15 cellular contexts compared by ENCODE assay signal in the genomic region with DNA sequence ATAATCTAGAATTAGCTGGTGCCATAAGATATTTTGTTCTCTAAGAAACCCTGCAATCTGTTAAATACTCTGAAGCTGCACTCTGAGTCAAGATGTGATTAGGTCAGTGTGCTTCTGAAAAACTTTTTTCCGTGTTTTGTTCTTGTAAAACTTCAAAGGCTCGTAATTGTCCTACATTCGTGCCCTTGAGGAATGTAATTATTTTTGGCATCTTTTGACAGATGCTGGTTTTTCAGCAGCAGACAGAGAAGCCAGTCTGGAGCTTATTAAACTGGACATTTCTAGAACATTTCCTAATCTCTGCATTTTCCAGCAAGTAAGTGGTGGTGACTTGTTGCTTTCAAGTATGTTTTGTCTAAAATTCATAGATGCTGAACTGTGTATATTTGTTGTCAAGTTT. TPM values are rescaled to one million over a fixed set of nuclear protein-coding genes. Genes with fewer than 3 reads are reported as not detected.
DNase-seq lines count a peak whose midpoint lies in the region; ATAC-seq and TF ChIP-seq lines count a peak whose summit lies in the region.
"Had no signal": no experiment of that assay in that cellular context is flagged by ENCODE, and none has a peak within 500 bp of the region (broad histone marks: within the 10 kb centered on the region; RNA-seq: fewer than 3 reads in every experiment).

No MANE protein-coding gene starts in this region.

- H3K27me3 Mint-ChIP-seq in activated naive CD4-positive, alpha-beta T cell treated with anti-CD3 and anti-CD28 coated beads, Interleukin-2, amount 10 ng/mL, durations not matched to agents 7 days and 5 days, result no peaks in the 10 kb centered on the region
- H3K27me3 Mint-ChIP-seq in HFFc6 (ENCODE audit: insufficient read depth), result no peaks in the 10 kb centered on the region
- H3K27me3 Mint-ChIP-seq in central memory CD8-positive, alpha-beta T cell, result no peaks in the 10 kb centered on the region
- H3K27me3 Mint-ChIP-seq: B cell; CD4-positive, alpha-beta memory T cell had no signal

- no peak for TF ChIP-seq POLR2A in GM18505 (IDR thresholded peaks at IDR 0.05; ENCODE audit: borderline replicate concordance, extremely low read depth, insufficient read depth, insufficient read length)

- peaks cover 19% of the 10 kb centered on the region for H3K4me1 Mint-ChIP-seq in activated naive CD4-positive, alpha-beta T cell treated with anti-CD3 and anti-CD28 coated beads, Interleukin-2, amount 10 ng/mL, durations not matched to agents 7 days and 5 days
- H3K4me1 Mint-ChIP-seq in HFFc6 (ENCODE audit: low read depth), result no peaks in the 10 kb centered on the region
- H3K4me1 Mint-ChIP-seq in central memory CD8-positive, alpha-beta T cell, result peaks cover 8% of the 10 kb centered on the region
- peaks cover 13% of the 10 kb centered on the region for H3K4me1 Mint-ChIP-seq in stimulated activated effector memory CD8-positive, alpha-beta T cell treated with anti-CD3 and anti-CD28 coated beads, Interleukin-12 subunit alpha, Interleukin-12 subunit beta, amount 100 ng/mL, for 72 hours
- H3K4me1 Mint-ChIP-seq: B cell had no signal

- H3K9me3 Mint-ChIP-seq in activated naive CD4-positive, alpha-beta T cell treated with anti-CD3 and anti-CD28 coated beads, Interleukin-2, amount 10 ng/mL, durations not matched to agents 7 days and 5 days, result no peaks in the 10 kb centered on the region
- no peaks in the 10 kb centered on the region for H3K9me3 Mint-ChIP-seq in HFFc6
- H3K9me3 Mint-ChIP-seq in central memory CD8-positive, alpha-beta T cell, result no peaks in the 10 kb centered on the region
- no peaks in the 10 kb centered on the region for H3K9me3 Mint-ChIP-seq in stimulated activated effector memory CD8-positive, alpha-beta T cell treated with anti-CD3 and anti-CD28 coated beads, Interleukin-12 subunit alpha, Interleukin-12 subunit beta, amount 100 ng/mL, for 72 hours

- H3K27ac Mint-ChIP-seq in activated naive CD4-positive, alpha-beta T cell treated with anti-CD3 and anti-CD28 coated beads, Interleukin-2, amount 10 ng/mL, durations not matched to agents 7 days and 5 days, result peak overlapping the region; percentile 63
- peak overlapping the region; percentile 49; the same call in 1 of the 2 replicates for H3K27ac Mint-ChIP-seq in HFFc6
- H3K27ac Mint-ChIP-seq in central memory CD8-positive, alpha-beta T cell (ENCODE audit: low read depth), result peak overlapping the region; percentile 41
- peak overlapping the region; percentile 15 for H3K27ac Mint-ChIP-seq in stimulated activated effector memory CD8-positive, alpha-beta T cell treated with anti-CD3 and anti-CD28 coated beads, Interleukin-12 subunit alpha, Interleukin-12 subunit beta, amount 100 ng/mL, for 72 hours
- H3K27ac Mint-ChIP-seq: B cell had no signal

- H3K36me3 Mint-ChIP-seq in activated naive CD4-positive, alpha-beta T cell treated with anti-CD3 and anti-CD28 coated beads, Interleukin-2, amount 10 ng/mL, durations not matched to agents 7 days and 5 days, result peaks cover 63% of the 10 kb centered on the region
- H3K36me3 Mint-ChIP-seq in HFFc6 (ENCODE audit: low read depth), result peaks cover 26% of the 10 kb centered on the region
- peaks cover 28% of the 10 kb centered on the region for H3K36me3 Mint-ChIP-seq in central memory CD8-positive, alpha-beta T cell (ENCODE audit: insufficient read depth)
- H3K36me3 Mint-ChIP-seq in stimulated activated effector memory CD8-positive, alpha-beta T cell treated with anti-CD3 and anti-CD28 coated beads, Interleukin-12 subunit alpha, Interleukin-12 subunit beta, amount 100 ng/mL, for 72 hours, result peaks cover 98% of the 10 kb centered on the region

- no peak overlapping the region for H3K4me3 Mint-ChIP-seq in activated naive CD4-positive, alpha-beta T cell treated with anti-CD3 and anti-CD28 coated beads, Interleukin-2, amount 10 ng/mL, durations not matched to agents 7 days and 5 days
- H3K4me3 Mint-ChIP-seq in HFFc6, result no peak overlapping the region
- H3K4me3 Mint-ChIP-seq in central memory CD8-positive, alpha-beta T cell, result no peak overlapping the region
- H3K4me3 Mint-ChIP-seq in stimulated activated effector memory CD8-positive, alpha-beta T cell treated with anti-CD3 and anti-CD28 coated beads, Interleukin-12 subunit alpha, Interleukin-12 subunit beta, amount 100 ng/mL, for 72 hours, result no peak overlapping the region
- H3K4me3 Mint-ChIP-seq: B cell; CD4-positive, alpha-beta memory T cell had no signal

- ATAC-seq in central memory CD8-positive, alpha-beta T cell (replicated peaks; ENCODE audit: extremely low read depth, poor library complexity, severe bottlenecking), result no peak
- no peak for ATAC-seq in stimulated activated effector memory CD8-positive, alpha-beta T cell treated with anti-CD3 and anti-CD28 coated beads, Interleukin-12 subunit alpha, Interleukin-12 subunit beta, amount 100 ng/mL, for 72 hours
- ATAC-seq in HG02610 (IDR thresholded peaks at IDR 0.05; ENCODE audit: unreplicated experiment), result no peak
- ATAC-seq in GM18505 (IDR thresholded peaks at IDR 0.05; ENCODE audit: unreplicated experiment), result no peak

- CTCF ChIA-PET in activated naive CD4-positive, alpha-beta T cell treated with anti-CD3 and anti-CD28 coated beads, Interleukin-2, amount 10 ng/mL, durations not matched to agents 7 days and 5 days (lab: Charles Lee), result no interaction called here

- TF ChIP-seq CTCF in HFFc6 (IDR thresholded peaks at IDR 0.05), result no peak

- DNase-seq in activated naive CD4-positive, alpha-beta T cell treated with anti-CD3 and anti-CD28 coated beads, Interleukin-2, amount 10 ng/mL, durations not matched to agents 7 days and 5 days, result no peak
- no peak for DNase-seq in activated naive CD4-positive, alpha-beta T cell treated with anti-CD3 and anti-CD28 coated beads, Interleukin-2, amount 50 U/mL, for 16 hours
- no peak for DNase-seq in HFFc6
- DNase-seq in central memory CD8-positive, alpha-beta T cell (ENCODE audit: low spot score in 2 of 2), result no peak
- DNase-seq in stimulated activated effector memory CD8-positive, alpha-beta T cell treated with anti-CD3 and anti-CD28 coated beads, Interleukin-12 subunit alpha, Interleukin-12 subunit beta, amount 100 ng/mL, for 72 hours (ENCODE audit: low spot score in 2 of 2), result no peak
- DNase-seq in NCI-H1417 (lab: John Stamatoyannopoulos, UW), result no peak
- DNase-seq: CD4-positive, alpha-beta memory T cell; NCI-H146; NCI-H2081 treated with DMSO at 0.1 percent for 48 hours; NCI-H226; NCI-H526; NK-92 treated with Interleukin-12 subunit alpha and Interleukin-12 subunit beta, amount 100 ng/mL, for 24 hours had no signal

RNA-seq across cellular contexts. Expression of gene TADA2B, which starts 36.8 kb away (rescaled TPM):
- total RNA-seq in HFFc6 (2021; fragmentation: NEBNext Ultra II Directional; extraction: Animal tissue kit (Norgen Biotek cat#: 25700)), result 10 to 100 TPM; 15.5 to 19.9 (median 17.9) TPM
